In the genomic region with DNA sequence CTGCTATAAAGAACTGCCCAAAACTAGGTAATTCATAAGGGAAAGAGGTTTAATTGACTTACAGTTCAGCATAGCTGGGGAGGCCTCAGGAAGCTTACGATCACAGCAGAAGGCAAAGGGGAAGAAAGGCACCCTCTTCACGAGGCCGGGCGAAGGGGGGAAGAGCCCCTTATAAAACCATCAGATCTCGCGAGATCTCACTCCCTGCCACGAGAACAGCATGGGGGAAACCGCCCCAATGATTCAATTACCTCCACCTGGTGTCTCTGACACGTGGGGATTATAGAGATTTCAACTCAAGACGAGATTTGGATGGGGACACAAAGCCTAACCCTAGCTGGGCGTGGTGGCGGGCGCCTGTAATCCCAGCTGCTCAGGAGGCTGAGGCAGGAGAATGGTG, we compare ENCODE assay signal across 24 cellular contexts. TPM values are rescaled to one million over a fixed set of nuclear protein-coding genes. Genes with fewer than 3 reads are reported as not detected.
DNase-seq lines count a peak whose midpoint lies in the region; ATAC-seq, FAIRE-seq and TF ChIP-seq lines count a peak whose summit lies in the region.
"Had no signal": no experiment of that assay in that cellular context is flagged by ENCODE, and none has a peak within 500 bp of the region (broad histone marks: within the 10 kb centered on the region; RNA-seq: fewer than 3 reads in every experiment).

No MANE protein-coding gene starts in this region.

- POLR2A ChIA-PET in HepG2 (lab: Yijun Ruan, JAX), result no interaction called here

- peaks cover 1 to 14% of the 10 kb centered on the region in 2 experiments; a peak in 2 of 5 replicates for H3K27me3 ChIP-seq in HepG2 (ENCODE audit: control insufficient read depth in 1 of 2, insufficient read depth in 2 of 2, low read length in 2 of 2)
- no peaks in the 10 kb centered on the region for H3K27me3 ChIP-seq in right lobe of liver
- H3K27me3 ChIP-seq in mesendoderm (ENCODE audit: insufficient read depth, low read length, poor library complexity), result no peaks in the 10 kb centered on the region
- H3K27me3 ChIP-seq: BLaER1 had no signal

- CTCF ChIA-PET in HepG2 (lab: Yijun Ruan, JAX; ENCODE audit: low intra/inter-chr PET ratio, low total read pairs), result no interaction called here

- H4K8ac ChIP-seq in mesendoderm (ENCODE audit: low read depth, low read length), result no peak overlapping the region

- no peak overlapping the region for H3K18ac ChIP-seq in mesendoderm (ENCODE audit: low read length)

- no peak overlapping the region for H3K9ac ChIP-seq in HepG2 (ENCODE audit: insufficient read depth, low read depth, low read length)
- H3K9ac ChIP-seq in mesendoderm (ENCODE audit: low read length), result no peak overlapping the region
- H3K9ac ChIP-seq: BLaER1 had no signal

- no peak overlapping the region for H2BK120ac ChIP-seq in mesendoderm (ENCODE audit: low read depth, low read length)

- H3K79me2 ChIP-seq in HepG2 (ENCODE audit: insufficient read depth, low read length), result no peaks in the 10 kb centered on the region
- H3K79me2 ChIP-seq in mesendoderm (ENCODE audit: control insufficient read depth, insufficient read depth, low read length), result no peaks in the 10 kb centered on the region

- H3K23ac ChIP-seq in mesendoderm (ENCODE audit: low read length), result no peak overlapping the region

- no peak overlapping the region for H3K4ac ChIP-seq in mesendoderm (ENCODE audit: low read depth, low read length)

- H2BK5ac ChIP-seq in mesendoderm (ENCODE audit: low read length), result no peak overlapping the region

- no peak for TF ChIP-seq EP300 in HepG2 (IDR thresholded peaks at IDR 0.05; ENCODE audit: low read depth in 2 of 2, low read length in 2 of 2)
- no peak for TF ChIP-seq EP300 in HepG2 (CRISPR knock-in tag; IDR thresholded peaks at IDR 0.05; ENCODE audit: borderline replicate concordance)

- WGBS in HepG2 (ENCODE audit: low lambda C conversion rate), result 38% methylated on average over 13 of the region's 13 CpGs
- 47% methylated on average over 11 of the region's 13 CpGs for WGBS in right lobe of liver (ENCODE audit: insufficient coverage, low coverage, low lambda C conversion rate, missing lambda C conversion rate)
- WGBS in mesendoderm (ENCODE audit: extremely low coverage, insufficient coverage, low lambda C conversion rate), result no CpG with 5 or more reads among the region's 13 CpGs

- H3K4me3 ChIP-seq in HepG2 (replicated peaks in 1 of 3; ENCODE audit: insufficient read depth in 1 of 3, low read depth in 2 of 3, low read length in 3 of 3), result no peak overlapping the region
- H3K4me3 ChIP-seq in right lobe of liver, result no peak overlapping the region
- no peak overlapping the region for H3K4me3 ChIP-seq in mesendoderm (ENCODE audit: low read length)
- H3K4me3 ChIP-seq: BLaER1, HAP-1 had no signal

- H3K79me1 ChIP-seq in mesendoderm (ENCODE audit: low read length), result no peaks in the 10 kb centered on the region

- no peak overlapping the region for H4K5ac ChIP-seq in mesendoderm (ENCODE audit: low read length)

- no peaks in the 10 kb centered on the region for H3K36me3 ChIP-seq in HepG2 (replicated peaks in 1 of 2; ENCODE audit: control insufficient read depth in 1 of 2, insufficient read depth in 2 of 2, low read length in 2 of 2)
- H3K36me3 ChIP-seq in right lobe of liver, result no peaks in the 10 kb centered on the region
- H3K36me3 ChIP-seq in mesendoderm (ENCODE audit: control insufficient read depth, insufficient read depth, low read length), result no peaks in the 10 kb centered on the region
- H3K36me3 ChIP-seq: BLaER1, HAP-1 had no signal

- H3K27ac ChIP-seq in HepG2 (ENCODE audit: extremely low read length, insufficient read depth, low read length), result no peak overlapping the region
- H3K27ac ChIP-seq in right lobe of liver, result no peak overlapping the region
- no peak overlapping the region for H3K27ac ChIP-seq in mesendoderm (ENCODE audit: low read depth, low read length)
- H3K27ac ChIP-seq: BLaER1, C4-2B had no signal

- no peak for ATAC-seq in HepG2
- ATAC-seq in right lobe of liver, result no peak
- ATAC-seq in GM21423 (IDR thresholded peaks at IDR 0.05; ENCODE audit: unreplicated experiment), result no peak
- no peak for ATAC-seq in omental fat pad (ENCODE audit: low FRiP score)
- ATAC-seq: CD8-positive, alpha-beta T cell had no signal

- H3K4me2 ChIP-seq in HepG2 (ENCODE audit: low read depth, low read length) (no peak overlapping the region), mesendoderm (ENCODE audit: low read length) (no peak overlapping the region)
- H3K4me2 ChIP-seq: BLaER1 had no signal

- TF ChIP-seq CTCF in HepG2 (CRISPR knock-in tag; IDR thresholded peaks at IDR 0.05), result no peak
- no peak for TF ChIP-seq CTCF in right lobe of liver (IDR thresholded peaks at IDR 0.05)
- no peak for TF ChIP-seq CTCF in omental fat pad (IDR thresholded peaks at IDR 0.05)

- BruUV-seq in HepG2 (replicated peaks; lab: Mats Ljungman, UMichigan), result no TSS peak

- no peaks in the 10 kb centered on the region for H4K20me1 ChIP-seq in HepG2 (ENCODE audit: insufficient read depth, low read length)
- H4K20me1 ChIP-seq: BLaER1 had no signal

- no peak overlapping the region for H2AFZ ChIP-seq in HepG2 (ENCODE audit: low read length)

- no peak for FAIRE-seq in HepG2 (lab: Jason Lieb, UNC)
- FAIRE-seq: GM12891, GM18507, H54 had no signal

- no peak for TF ChIP-seq POLR2A in HepG2 (IDR thresholded peaks at IDR 0.05; ENCODE audit: insufficient read depth in 1 of 2, low read depth in 2 of 2, low read length in 2 of 2)
- TF ChIP-seq POLR2A in right lobe of liver (IDR thresholded peaks at IDR 0.05), result no peak

- no peak overlapping the region for H2BK15ac ChIP-seq in mesendoderm (replicated peaks; ENCODE audit: low read depth)

- no peak overlapping the region for H2AK5ac ChIP-seq in mesendoderm (ENCODE audit: low read length)

- H3K9me3 ChIP-seq in HepG2 (ENCODE audit: low read length) (no peaks in the 10 kb centered on the region), right lobe of liver (no peaks in the 10 kb centered on the region)
- H3K9me3 ChIP-seq: HAP-1 had no signal

- DNase-seq in HepG2 (ENCODE audit: low spot score) (no peak), right lobe of liver (no peak), NCI-H774 (lab: John Stamatoyannopoulos, UW) (peak; percentile 2), mesendoderm (peak; percentile 7), SKM-1 treated with dmso at 0.1 percent for 144 hours (lab: John Stamatoyannopoulos, UW; ENCODE audit: unreplicated experiment) (no peak), omental fat pad (ENCODE audit: low spot score) (no peak)
- DNase-seq: Calu3; CD4-positive, CD25-positive, alpha-beta regulatory T cell; CD8-positive, alpha-beta T cell; DMS79 treated with DMSO at 0.1 percent for 48 hours; GF-D8; GOT3; HFFc6 had no signal

- intact Hi-C loops in HepG2 (cut with micrococcal nuclease; ENCODE audit: unreplicated experiment), result no loop called here
- intact Hi-C loops in right lobe of liver (cut with DNase I), result no loop called here

- no peak for TF ChIP-seq RAD21 in HepG2 (CRISPR knock-in tag; IDR thresholded peaks at IDR 0.05)

- no peak overlapping the region for H3K56ac ChIP-seq in mesendoderm (ENCODE audit: low read length)

- in situ Hi-C loops in HepG2 (cut with HindIII; ENCODE audit: extremely low pct_ligation_motif_present, low pct_unique_long_range_greater_than_20kb), result no loop called here

- no peaks in the 10 kb centered on the region for H3K4me1 ChIP-seq in HepG2 (ENCODE audit: insufficient read depth, low read length)
- no peaks in the 10 kb centered on the region for H3K4me1 ChIP-seq in right lobe of liver
- H3K4me1 ChIP-seq in mesendoderm (ENCODE audit: control insufficient read depth, low read depth, low read length), result no peaks in the 10 kb centered on the region
- H3K4me1 ChIP-seq: BLaER1, HAP-1 had no signal

RNA-seq across cellular contexts. Expression of a gene that starts 42.8 kb away (rescaled TPM):
- 0.07 TPM in 1 of 2 replicates, not detected in the other for total RNA-seq in HepG2 (2016; rRNA removed; fragmentation: Illumina TruSeq; extraction: Trizol)
- not detected in 2 replicates for total RNA-seq in HepG2 (2016; cell fraction: cytosol; rRNA removed; fragmentation: Illumina TruSeq; extraction: Trizol; ENCODE audit: low read depth)
- 0.11 and 0.25 TPM in 2 replicates for total RNA-seq in HepG2 (2016; cell fraction: insoluble cytoplasmic fraction; rRNA removed; fragmentation: Illumina TruSeq; extraction: Trizol)
- total RNA-seq in HepG2 (2016; cell fraction: membrane; rRNA removed; fragmentation: Illumina TruSeq; extraction: Trizol), result not detected in 2 replicates
- 1.4 TPM in 1 of 2 replicates, not detected in the other for total RNA-seq in HepG2 (2016; cell fraction: nucleus; rRNA removed; fragmentation: Illumina TruSeq; extraction: Trizol)
- polyA plus RNA-seq in HepG2 (2011; rRNA removed), result 0.18 and 0.22 TPM in 2 replicates
- polyA plus RNA-seq in HepG2 (2011; cell fraction: cytosol; rRNA removed), result 0.11 and 0.36 TPM in 2 replicates
- polyA plus RNA-seq in HepG2 (2011; cell fraction: nucleus; rRNA removed), result 0.33 and 0.95 TPM in 2 replicates
- 0.31 and 0.64 TPM in 2 replicates for polyA plus RNA-seq in HepG2 (2012)
- polyA plus RNA-seq in HepG2 (2016; cell fraction: cytosol; fragmentation: Illumina TruSeq; extraction: Trizol; ENCODE audit: low read depth), result not detected in 2 replicates
- not detected in 2 replicates for polyA plus RNA-seq in HepG2 (2016; cell fraction: insoluble cytoplasmic fraction; fragmentation: Illumina TruSeq; extraction: Trizol; ENCODE audit: low read depth)
- 0.35 and 0.39 TPM in 2 replicates for polyA plus RNA-seq in HepG2 (2016; cell fraction: membrane; fragmentation: Illumina TruSeq; extraction: Trizol; ENCODE audit: low read depth)
- polyA plus RNA-seq in HepG2 (2016; cell fraction: nucleus; fragmentation: Illumina TruSeq; extraction: Trizol; ENCODE audit: insufficient read depth, low read depth), result 0.45 TPM in 1 of 2 replicates, not detected in the other
- 0.20 and 1.2 TPM in 2 replicates for polyA minus RNA-seq in HepG2 (2011; rRNA and poly(A)+ RNA removed; ENCODE audit: low replicate concordance)
- polyA minus RNA-seq in HepG2 (2011; cell fraction: cytosol; rRNA and poly(A)+ RNA removed), result not detected in 2 replicates
- polyA minus RNA-seq in HepG2 (2011; cell fraction: nucleus; rRNA and poly(A)+ RNA removed), result 0.26 and 0.37 TPM in 2 replicates
- 1 to 10 TPM in 4 of 6 experiments, under 1 TPM in 2; 0.25 to 4.6 (median 2.4) TPM for total RNA-seq in right lobe of liver
- polyA plus RNA-seq in mesendoderm (2013, experiment 1 of 2), result 0.32 TPM
- 0.41 TPM for polyA plus RNA-seq in mesendoderm (2013, experiment 2 of 2)
- total RNA-seq in omental fat pad, result 1 to 10 TPM; 1.0 to 5.7 (median 1.4) TPM
- total RNA-seq: A172, Calu3, Daoy, G401 had no signal

RNA-seq across cellular contexts. Expression of a gene that starts 53.0 kb away (rescaled TPM):
- not detected in 2 replicates for total RNA-seq in HepG2 (2016; rRNA removed; fragmentation: Illumina TruSeq; extraction: Trizol)
- not detected in 2 replicates for total RNA-seq in HepG2 (2016; cell fraction: cytosol; rRNA removed; fragmentation: Illumina TruSeq; extraction: Trizol; ENCODE audit: low read depth)
- not detected in 2 replicates for total RNA-seq in HepG2 (2016; cell fraction: insoluble cytoplasmic fraction; rRNA removed; fragmentation: Illumina TruSeq; extraction: Trizol)
- total RNA-seq in HepG2 (2016; cell fraction: membrane; rRNA removed; fragmentation: Illumina TruSeq; extraction: Trizol), result not detected in 2 replicates
- not detected in 2 replicates for total RNA-seq in HepG2 (2016; cell fraction: nucleus; rRNA removed; fragmentation: Illumina TruSeq; extraction: Trizol)
- not detected in 2 replicates for polyA plus RNA-seq in HepG2 (2011; rRNA removed)
- not detected in 2 replicates for polyA plus RNA-seq in HepG2 (2011; cell fraction: cytosol; rRNA removed)
- polyA plus RNA-seq in HepG2 (2011; cell fraction: nucleus; rRNA removed), result 0.12 TPM in 1 of 2 replicates, not detected in the other
- 0.52 and 2.6 TPM in 2 replicates for polyA plus RNA-seq in HepG2 (2012)
- polyA plus RNA-seq in HepG2 (2016; cell fraction: cytosol; fragmentation: Illumina TruSeq; extraction: Trizol; ENCODE audit: low read depth), result not detected in 2 replicates
- polyA plus RNA-seq in HepG2 (2016; cell fraction: insoluble cytoplasmic fraction; fragmentation: Illumina TruSeq; extraction: Trizol; ENCODE audit: low read depth), result not detected in 2 replicates
- not detected in 2 replicates for polyA plus RNA-seq in HepG2 (2016; cell fraction: membrane; fragmentation: Illumina TruSeq; extraction: Trizol; ENCODE audit: low read depth)
- polyA plus RNA-seq in HepG2 (2016; cell fraction: nucleus; fragmentation: Illumina TruSeq; extraction: Trizol; ENCODE audit: insufficient read depth, low read depth), result not detected in 2 replicates
- polyA minus RNA-seq in HepG2 (2011; rRNA and poly(A)+ RNA removed; ENCODE audit: low replicate concordance), result 0.14 TPM in 1 of 2 replicates, not detected in the other
- not detected in 2 replicates for polyA minus RNA-seq in HepG2 (2011; cell fraction: cytosol; rRNA and poly(A)+ RNA removed)
- polyA minus RNA-seq in HepG2 (2011; cell fraction: nucleus; rRNA and poly(A)+ RNA removed), result not detected in 2 replicates
- total RNA-seq in right lobe of liver, result 1 to 10 TPM; 1.1 to 5.0 (median 3.5) TPM
- 0.13 TPM for polyA plus RNA-seq in mesendoderm (2013, experiment 1 of 2)
- 0.17 TPM for polyA plus RNA-seq in mesendoderm (2013, experiment 2 of 2)
- 10 to 100 TPM; 10.3 to 43.8 (median 21.5) TPM for total RNA-seq in omental fat pad
- total RNA-seq: A172, Calu3, Daoy, G401, HFFc6 had no signal
- polyA plus RNA-seq: AG04450 had no signal

Comparison
In these comparisons a context has a peak if more than half of its experiments do, and no peak if none do; other contexts are left out.
1. DNase-seq: peak in NCI-H774 (single experiment) and mesendoderm (single experiment); none in HepG2 (single experiment), right lobe of liver (0 of 3), SKM-1 treated with dmso at 0.1 percent for 144 hours (single experiment) and omental fat pad (single experiment).